In the genomic region with DNA sequence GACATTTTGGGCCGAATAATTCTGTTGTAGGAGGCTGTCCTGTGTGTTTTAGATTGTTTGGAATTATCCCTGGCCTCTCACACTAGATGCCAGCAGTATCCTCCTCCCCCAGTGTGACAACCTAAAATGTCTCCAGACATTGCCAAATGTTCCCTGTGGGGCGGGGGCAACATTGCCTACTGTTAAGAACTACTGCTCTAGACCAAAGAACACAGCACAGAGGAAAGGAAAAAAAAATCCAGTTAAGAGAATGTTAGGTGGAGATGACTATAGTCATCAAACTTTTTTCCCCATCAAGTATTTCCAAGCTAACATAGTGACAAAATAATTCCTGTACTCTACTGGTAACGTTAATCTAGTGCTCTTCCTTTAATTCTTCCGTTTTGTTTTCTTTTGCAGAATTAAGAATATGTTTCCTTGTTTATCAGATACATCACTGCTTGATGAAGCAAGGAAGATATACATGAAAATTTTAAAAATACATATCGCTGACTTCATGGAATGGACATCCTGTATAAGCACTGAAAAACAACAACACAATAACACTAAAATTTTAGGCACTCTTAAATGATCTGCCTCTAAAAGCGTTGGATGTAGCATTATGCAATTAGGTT, we compare ENCODE assay signal across 8 cellular contexts. TPM values are rescaled to one million over a fixed set of nuclear protein-coding genes. Genes with fewer than 3 reads are reported as not detected.
DNase-seq lines count a peak whose midpoint lies in the region; ATAC-seq and TF ChIP-seq lines count a peak whose summit lies in the region.

No MANE protein-coding gene starts in this region.

- intact Hi-C loops in Calu3 (cut with micrococcal nuclease; ENCODE audit: unreplicated experiment), result loop anchor here (5.0 to 10.0 kb wide), 2 partner anchors 177 to 254 kb away; no protein-coding TSS in a partner anchor
- intact Hi-C loops in body of pancreas (cut with DNase I), result no loop called here

- no TSS peak for BruUV-seq in Calu3 (replicated peaks; lab: Mats Ljungman, UMichigan)

- H3K9me3 ChIP-seq in body of pancreas, result no peaks in the 10 kb centered on the region

- H3K4me1 Mint-ChIP-seq in Calu3 (ENCODE audit: low read depth, unreplicated experiment), result peaks cover 15% of the 10 kb centered on the region
- H3K4me1 Mint-ChIP-seq in neural crest cell, result peaks cover 66% of the 10 kb centered on the region

- no peaks in the 10 kb centered on the region for H3K9me3 Mint-ChIP-seq in Calu3 (ENCODE audit: low read depth, unreplicated experiment)
- H3K9me3 Mint-ChIP-seq in neural crest cell, result no peaks in the 10 kb centered on the region

- H3K4me1 ChIP-seq in body of pancreas, result peaks cover 50% of the 10 kb centered on the region

- 33 to 47% methylated on average over 6 of the region's 6 CpGs for WGBS in body of pancreas, 2 donors

- H3K27me3 Mint-ChIP-seq in Calu3 (ENCODE audit: unreplicated experiment) (no peaks in the 10 kb centered on the region), neural crest cell (ENCODE audit: low read depth) (peaks cover 2% of the 10 kb centered on the region)

- peaks cover 96% of the 10 kb centered on the region for H3K36me3 Mint-ChIP-seq in Calu3 (ENCODE audit: insufficient read depth, unreplicated experiment)
- H3K36me3 Mint-ChIP-seq in neural crest cell (ENCODE audit: low read depth), result peaks cover 18% of the 10 kb centered on the region

- POLR2A ChIA-PET in RWPE1 (lab: Yijun Ruan, JAX; ENCODE audit: low non-redundant PET), result no interaction called here

- no peak for TF ChIP-seq CTCF in Calu3 (IDR thresholded peaks at IDR 0.05; ENCODE audit: unreplicated experiment)
- no peak for TF ChIP-seq CTCF in LNCaP clone FGC (IDR thresholded peaks at IDR 0.05; ENCODE audit: control insufficient read depth, extremely low read depth, insufficient read depth)
- TF ChIP-seq CTCF in body of pancreas (IDR thresholded peaks at IDR 0.05), result no peak
- TF ChIP-seq CTCF in neural crest cell (conservative IDR thresholded peaks at IDR 0.05), result no peak
- TF ChIP-seq CTCF in RWPE1 (conservative IDR thresholded peaks at IDR 0.05; ENCODE audit: low read depth), result no peak

- H3K27ac ChIP-seq in body of pancreas, result peak overlapping the region in 3 of 4 donors; percentile 47 to 100 (median 99)
- H3K27ac ChIP-seq in RWPE1, result no peak overlapping the region

- no peak for TF ChIP-seq POLR2A in body of pancreas (IDR thresholded peaks at IDR 0.05)

- no peak for ATAC-seq in body of pancreas
- ATAC-seq in GM19452 (IDR thresholded peaks at IDR 0.05; ENCODE audit: unreplicated experiment), result no peak

- H3K4me3 Mint-ChIP-seq in Calu3 (ENCODE audit: low read depth, unreplicated experiment), result peak overlapping the region; percentile 94
- peak overlapping the region; percentile 98 for H3K4me3 Mint-ChIP-seq in neural crest cell

- H3K36me3 ChIP-seq in body of pancreas (replicated peaks in 1 of 2; ENCODE audit: insufficient read depth in 1 of 2, low read depth in 2 of 2), result peaks cover 0 to 4% of the 10 kb centered on the region in 2 donors

- H3K27me3 ChIP-seq in body of pancreas, result no peaks in the 10 kb centered on the region

- DNase-seq in Calu3, result peak; percentile 31
- no peak for DNase-seq in LNCaP clone FGC (ENCODE audit: low read depth)
- DNase-seq in body of pancreas, result no peak
- DNase-seq in neural crest cell (ENCODE audit: low read depth, low spot score), result no peak
- no peak for DNase-seq in RWPE1 (ENCODE audit: low spot score)
- no peak for DNase-seq in HuH-7 (ENCODE audit: low spot score)
- no peak for DNase-seq in stimulated activated CD8-positive, alpha-beta memory T cell treated with anti-CD3 and anti-CD28 coated beads, Interleukin-4, amount 100 ng/mL, for 48 hours

- CTCF ChIA-PET in Calu3 (lab: Charles Lee), result interaction anchor here (1.2 kb wide), 1 partner anchor 16 kb away, joined by 3 read pairs; no protein-coding TSS in a partner anchor
- CTCF ChIA-PET in RWPE1 (lab: Yijun Ruan, JAX), result interaction anchor here (0.6 to 0.7 kb wide), 3 partner anchors 16 to 333 kb away, joined by 3 to 4 read pairs (median 3); no protein-coding TSS in a partner anchor

- H3K27ac Mint-ChIP-seq in Calu3 (ENCODE audit: unreplicated experiment) (peak overlapping the region; percentile 97), neural crest cell (ENCODE audit: unreplicated experiment) (no peak overlapping the region)

- H3K4me3 ChIP-seq in LNCaP clone FGC (ENCODE audit: low read depth, low read length), result peak overlapping the region; percentile 28
- H3K4me3 ChIP-seq in body of pancreas, result no peak overlapping the region

RNA-seq across cellular contexts. Expression of gene CDKN1B, which starts 3.6 kb away (rescaled TPM):
- total RNA-seq in Calu3 (2022), result 37.7 and 41.0 TPM in 2 replicates
- 10 to 100 TPM; 11.9 to 28.3 TPM for total RNA-seq in body of pancreas
- 47.9 and 52.5 TPM in 2 replicates for total RNA-seq in neural crest cell

RNA-seq across cellular contexts. Expression of gene GPR19, which starts 24.8 kb away (rescaled TPM):
- total RNA-seq in Calu3 (2022) (5.4 and 6.0 TPM in 2 replicates), body of pancreas (not detected), neural crest cell (19.1 and 21.8 TPM in 2 replicates)
